14 cellular contexts compared by ENCODE assay signal in the genomic region with DNA sequence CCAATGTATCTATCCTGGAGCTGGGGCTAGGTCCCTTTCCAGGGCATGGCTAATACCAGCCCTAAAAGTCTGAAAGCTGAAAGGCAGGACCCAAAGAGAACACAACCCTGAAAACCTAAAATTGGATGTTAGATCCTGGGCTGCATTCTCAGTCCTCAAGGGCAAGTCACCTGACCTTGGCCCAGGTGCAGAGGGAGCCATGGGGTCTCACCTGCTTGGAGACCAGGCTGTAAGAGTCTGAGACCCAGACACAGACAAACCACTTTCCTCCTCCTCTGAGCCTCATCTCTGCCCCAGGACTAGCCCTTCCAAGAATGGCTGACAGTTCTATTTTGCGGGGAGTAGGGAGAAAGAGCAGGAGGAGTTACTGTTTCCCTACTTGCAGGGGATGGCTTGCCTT.
DNase-seq lines count a peak whose midpoint lies in the region; ATAC-seq and TF ChIP-seq lines count a peak whose summit lies in the region.
"Had no signal": no experiment of that assay in that cellular context is flagged by ENCODE, and none has a peak within 500 bp of the region (broad histone marks: within the 10 kb centered on the region; RNA-seq: fewer than 3 reads in every experiment).

No MANE protein-coding gene starts in this region.

- DNase-seq in DND-41 (peak; percentile 1), iPS-NIHi7 (ENCODE audit: extremely low spot score) (peak; percentile 5), posterior vena cava (ENCODE audit: low spot score) (peak; percentile 9), NCI-H2107 (lab: John Stamatoyannopoulos, UW) (no peak), KBM-7 (no peak)
- DNase-seq in activated effector memory CD4-positive, alpha-beta T cell treated with anti-CD3 and anti-CD28 coated beads, Interleukin-2, amount 50 U/mL, for 16 hours: no peak
- DNase-seq: BE2C; CD4-positive, alpha-beta memory T cell; DMS79; EL; HCEC 1CT had no signal

- in situ Hi-C loops in KBM-7 (cut with MboI; ENCODE audit: low pct_unique_long_range_greater_than_20kb, low sequenced_read_pairs): no loop called here

- H3K4me1 ChIP-seq in DND-41 (ENCODE audit: insufficient read depth, low read length): no peaks in the 10 kb centered on the region
- H3K4me1 ChIP-seq in HEK293 (ENCODE audit: control insufficient read depth, insufficient read depth, low read length): no peaks in the 10 kb centered on the region
- H3K4me1 ChIP-seq: BE2C had no signal

- H4K20me1 ChIP-seq in DND-41 (ENCODE audit: insufficient read depth, low read length): no peaks in the 10 kb centered on the region

- no peaks in the 10 kb centered on the region for H3K79me2 ChIP-seq in DND-41 (ENCODE audit: insufficient read depth, low read length)

- H3K27me3 ChIP-seq in DND-41 (ENCODE audit: insufficient read depth, low read length, poor library complexity): no peaks in the 10 kb centered on the region

- CTCF ChIA-PET in HEK293 (lab: Yijun Ruan, JAX): interaction anchor here (0.6 kb wide), 1 partner anchor 10 kb away, joined by 4 read pairs; no protein-coding TSS in a partner anchor

- H3K27ac ChIP-seq in DND-41 (ENCODE audit: low read length): no peak overlapping the region
- H3K27ac ChIP-seq in HEK293 (ENCODE audit: extremely low read depth, low read depth, low read length): no peak overlapping the region
- H3K27ac ChIP-seq: C4-2B had no signal

- ATAC-seq in DND-41 (ENCODE audit: insufficient read depth, low read depth) (no peak), HG02884 (IDR thresholded peaks at IDR 0.05; ENCODE audit: unreplicated experiment) (no peak)

- POLR2A ChIA-PET in HEK293 (lab: Yijun Ruan, JAX): no interaction called here

- intact Hi-C loops in posterior vena cava (cut with DNase I): no loop called here

- H3K4me3 ChIP-seq in DND-41 (ENCODE audit: low read depth in 1 of 2, low read length in 2 of 2) (no peak overlapping the region), HEK293 (ENCODE audit: low read depth, low read length) (no peak overlapping the region)

- no peaks in the 10 kb centered on the region for H3K36me3 ChIP-seq in DND-41 (ENCODE audit: insufficient read depth, low read length)
- no peaks in the 10 kb centered on the region for H3K36me3 ChIP-seq in HEK293 (ENCODE audit: control insufficient read depth in 2 of 2, insufficient read depth in 1 of 2, low read length in 2 of 2)
- H3K36me3 ChIP-seq: BE2C had no signal

- no peak overlapping the region for H3K4me2 ChIP-seq in DND-41 (ENCODE audit: insufficient read depth, low read length)

- no peak overlapping the region for H2AFZ ChIP-seq in DND-41 (ENCODE audit: low read depth, low read length)

- H3K9ac ChIP-seq in DND-41 (ENCODE audit: low read depth, low read length): no peak overlapping the region

- H3K9me3 ChIP-seq in DND-41 (ENCODE audit: insufficient read depth, low read length, severe bottlenecking): peaks cover 7% of the 10 kb centered on the region
- H3K9me3 ChIP-seq in HEK293 (ENCODE audit: control insufficient read depth, insufficient read depth, low read depth, low read length): no peaks in the 10 kb centered on the region

- TF ChIP-seq CTCF in DND-41 (IDR thresholded peaks at IDR 0.05; ENCODE audit: borderline replicate concordance, extremely low read depth, low read length, poor library complexity, severe bottlenecking) (no peak), HEK293 (tag by site-specific recombination; IDR thresholded peaks at IDR 0.05) (no peak)

TF ChIP-seq in HEK293, 187 proteins besides CTCF, POLR2A, EP300 and RAD21:
- TF ChIP-seq, protein P1, sequence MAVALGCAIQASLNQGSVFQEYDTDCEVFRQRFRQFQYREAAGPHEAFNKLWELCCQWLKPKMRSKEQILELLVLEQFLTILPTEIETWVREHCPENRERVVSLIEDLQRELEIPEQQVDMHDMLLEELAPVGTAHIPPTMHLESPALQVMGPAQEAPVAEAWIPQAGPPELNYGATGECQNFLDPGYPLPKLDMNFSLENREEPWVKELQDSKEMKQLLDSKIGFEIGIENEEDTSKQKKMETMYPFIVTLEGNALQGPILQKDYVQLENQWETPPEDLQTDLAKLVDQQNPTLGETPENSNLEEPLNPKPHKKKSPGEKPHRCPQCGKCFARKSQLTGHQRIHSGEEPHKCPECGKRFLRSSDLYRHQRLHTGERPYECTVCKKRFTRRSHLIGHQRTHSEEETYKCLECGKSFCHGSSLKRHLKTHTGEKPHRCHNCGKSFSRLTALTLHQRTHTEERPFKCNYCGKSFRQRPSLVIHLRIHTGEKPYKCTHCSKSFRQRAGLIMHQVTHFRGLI (tag by site-specific recombination; IDR thresholded peaks at IDR 0.05): 0 out of 2 replicates have a peak, but pooled peaks have one; percentile 2
- no peak for TF ChIP-seq ZNF133 (tag by site-specific recombination; IDR thresholded peaks at IDR 0.05)
TF ChIP-seq in HEK293: peak in this region for 1.

Comparison
In these comparisons a context has a peak if more than half of its experiments do, and no peak if none do; other contexts are left out.
1. DNase-seq: peak in DND-41 (single experiment), iPS-NIHi7 (single experiment) and posterior vena cava (single experiment); none in NCI-H2107 (single experiment), KBM-7 (single experiment) and activated effector memory CD4-positive, alpha-beta T cell treated with anti-CD3 and anti-CD28 coated beads, Interleukin-2, amount 50 U/mL, for 16 hours (single experiment).